In the genomic region with DNA sequence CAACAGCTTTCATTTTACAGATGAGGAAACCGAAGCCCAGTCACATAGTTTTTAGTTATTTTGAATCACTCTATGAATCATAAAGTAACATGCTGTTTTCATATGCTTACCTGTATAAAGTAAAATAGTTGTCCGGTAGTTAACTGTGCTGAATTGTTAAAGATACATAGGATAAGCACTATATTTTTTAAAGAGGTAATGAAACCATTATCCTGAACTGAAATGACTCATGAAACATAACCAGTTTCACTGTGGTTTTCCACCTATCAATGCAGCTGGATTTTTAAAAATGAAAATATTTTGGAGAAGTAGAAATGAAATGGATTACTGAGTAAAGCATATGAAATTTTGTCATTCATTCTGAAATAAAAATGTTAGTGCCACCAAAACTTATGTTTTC, we compare ENCODE assay signal across 26 cellular contexts.
"Had no signal": no experiment of that assay in that cellular context is flagged by ENCODE, and none has a peak within 500 bp of the region (broad histone marks: within the 10 kb centered on the region; RNA-seq: fewer than 3 reads in every experiment).

No MANE protein-coding gene starts in this region.

- DNase-seq: activated CD4-positive, alpha-beta memory T cell treated with anti-CD3 and anti-CD28 coated beads for 36 hours; activated CD4-positive, alpha-beta T cell treated with anti-CD3 and anti-CD28 coated beads for 36 hours; activated CD4-positive, alpha-beta T cell treated with anti-CD3 and anti-CD28 coated beads, Interleukin-2, amount 10 ng/mL, durations not matched to agents 24 days and 14 days; activated CD4-positive, CD25-positive, alpha-beta regulatory T cell; activated CD4-positive, CD25-positive, alpha-beta regulatory T cell treated with anti-CD3 and anti-CD28 coated beads, Interleukin-2, amount 50 U/mL, for 72 hours; activated CD8-positive, alpha-beta memory T cell treated with anti-CD3 and anti-CD28 coated beads, Interleukin-2, amount 50 U/mL, for 48 hours; activated gamma-delta T cell; activated naive CD4-positive, alpha-beta T cell; activated naive CD4-positive, alpha-beta T cell treated with anti-CD3 and anti-CD28 coated beads, Interleukin-2, amount 10 ng/mL, durations not matched to agents 7 days and 5 days; activated naive CD8-positive, alpha-beta T cell treated with anti-CD3 and anti-CD28 coated beads, Interleukin-2, amount 10 ng/mL, durations not matched to agents 7 days and 5 days; activated T-cell treated with anti-CD3 and anti-CD28 coated beads for 4 hours; activated T-cell treated with anti-CD3 and anti-CD28 coated beads, Interleukin-2, amount 50 U/mL, for 24 hours; activated T-cell treated with anti-CD3 and anti-CD28 coated beads, Interleukin-2, amount 50 U/mL, for 72 hours; central memory CD4-positive, alpha-beta T cell; cerebellar nuclear complex; colonic mucosa; effector CD8-positive, alpha-beta T cell; esophagus squamous epithelium; foreskin melanocyte; T-helper 17 cell; T1000 had no signal

- H3K4me3 ChIP-seq: ascending aorta, breast epithelium, cardiac muscle cell, colonic mucosa, esophagus squamous epithelium, gastroesophageal sphincter had no signal

- ATAC-seq: activated CD4-positive, alpha-beta T cell treated with anti-CD3 and anti-CD28 coated beads for 36 hours; activated naive CD4-positive, alpha-beta T cell treated with anti-CD3 and anti-CD28 coated beads, Interleukin-2, amount 50 U/mL, for 72 hours; activated T-cell treated with anti-CD3 and anti-CD28 coated beads, Interleukin-2, amount 50 U/mL, for 72 hours; gastroesophageal sphincter; T-helper 17 cell had no signal
